Comparison of ENCODE assay signal across 8 cellular contexts in genomic region chr6:122730775-122731386, GRCh38. TPM values are rescaled to one million over a fixed set of nuclear protein-coding genes. Genes with fewer than 3 reads are reported as not detected.
DNase-seq lines count a peak whose midpoint lies in the region; ATAC-seq and TF ChIP-seq lines count a peak whose summit lies in the region.

No MANE protein-coding gene starts in this region.

- H3K36me3 Mint-ChIP-seq in activated naive CD4-positive, alpha-beta T cell treated with anti-CD3 and anti-CD28 coated beads, Interleukin-2, amount 10 ng/mL, durations not matched to agents 7 days and 5 days: no peaks in the 10 kb centered on the region
- H3K36me3 Mint-ChIP-seq in GM23338 (ENCODE audit: low read depth): no peaks in the 10 kb centered on the region
- H3K36me3 Mint-ChIP-seq in activated naive CD8-positive, alpha-beta T cell treated with anti-CD3 and anti-CD28 coated beads, Interleukin-2, amount 50 U/mL, for 24 hours (ENCODE audit: low read depth): no peaks in the 10 kb centered on the region

- H3K9me3 Mint-ChIP-seq in activated naive CD4-positive, alpha-beta T cell treated with anti-CD3 and anti-CD28 coated beads, Interleukin-2, amount 10 ng/mL, durations not matched to agents 7 days and 5 days: no peaks in the 10 kb centered on the region
- no peaks in the 10 kb centered on the region for H3K9me3 Mint-ChIP-seq in GM23338
- no peaks in the 10 kb centered on the region for H3K9me3 Mint-ChIP-seq in activated naive CD8-positive, alpha-beta T cell treated with anti-CD3 and anti-CD28 coated beads, Interleukin-2, amount 50 U/mL, for 24 hours

- no peaks in the 10 kb centered on the region for H3K79me2 ChIP-seq in GM23338 (replicated peaks; ENCODE audit: insufficient read depth)

- H3K4me3 ChIP-seq in GM23338: no peak overlapping the region

- no peak overlapping the region for H2AFZ ChIP-seq in GM23338

- H3K36me3 ChIP-seq in GM23338 (ENCODE audit: insufficient read depth): no peaks in the 10 kb centered on the region

- H3K27me3 ChIP-seq in GM23338 (ENCODE audit: insufficient read depth): no peaks in the 10 kb centered on the region

- DNase-seq in activated naive CD4-positive, alpha-beta T cell treated with anti-CD3 and anti-CD28 coated beads, Interleukin-2, amount 10 ng/mL, durations not matched to agents 7 days and 5 days: peak; percentile 39
- DNase-seq in activated naive CD4-positive, alpha-beta T cell treated with Interleukin-2 at 50 U/mL for 16 hours: no peak
- peak; percentile 67 for DNase-seq in GM23338 (ENCODE audit: low spot score)
- DNase-seq in NCI-H2029 treated with DMSO at 0.1 percent for 48 hours (lab: John Stamatoyannopoulos, UW): peak; percentile 54
- peak; percentile 67 for DNase-seq in astrocyte of the hippocampus (ENCODE audit: low read depth, low spot score)
- DNase-seq in kidney tubule cell (ENCODE audit: low spot score): peak; percentile 56
- no peak for DNase-seq in mesenteric fat pad (ENCODE audit: low spot score)
- DNase-seq in activated naive CD8-positive, alpha-beta T cell treated with anti-CD3 and anti-CD28 coated beads, Interleukin-2, amount 50 U/mL, for 24 hours: no peak

- CTCF ChIA-PET in activated naive CD4-positive, alpha-beta T cell treated with anti-CD3 and anti-CD28 coated beads, Interleukin-2, amount 10 ng/mL, durations not matched to agents 7 days and 5 days (lab: Charles Lee): interaction anchor here (2.0 to 6.1 kb wide), 2 partner anchors 108 to 239 kb away, joined by 7 to 56 read pairs; no protein-coding TSS in a partner anchor

- peak; percentile 19; the same call in 2 of the 3 replicates for ATAC-seq in GM23338
- no peak for ATAC-seq in activated naive CD8-positive, alpha-beta T cell treated with anti-CD3 and anti-CD28 coated beads, Interleukin-2, amount 50 U/mL, for 24 hours

- no peak overlapping the region for H3K4me2 ChIP-seq in GM23338

- H3K27me3 Mint-ChIP-seq in activated naive CD4-positive, alpha-beta T cell treated with anti-CD3 and anti-CD28 coated beads, Interleukin-2, amount 10 ng/mL, durations not matched to agents 7 days and 5 days: peaks cover 9% of the 10 kb centered on the region
- H3K27me3 Mint-ChIP-seq in GM23338 (ENCODE audit: insufficient read depth, low read depth, poor library complexity): peaks cover 2% of the 10 kb centered on the region
- peaks cover 7% of the 10 kb centered on the region for H3K27me3 Mint-ChIP-seq in activated naive CD8-positive, alpha-beta T cell treated with anti-CD3 and anti-CD28 coated beads, Interleukin-2, amount 50 U/mL, for 24 hours

- H3K27ac Mint-ChIP-seq in activated naive CD4-positive, alpha-beta T cell treated with anti-CD3 and anti-CD28 coated beads, Interleukin-2, amount 10 ng/mL, durations not matched to agents 7 days and 5 days: no peak overlapping the region
- no peak overlapping the region for H3K27ac Mint-ChIP-seq in GM23338
- no peak overlapping the region for H3K27ac Mint-ChIP-seq in activated naive CD8-positive, alpha-beta T cell treated with anti-CD3 and anti-CD28 coated beads, Interleukin-2, amount 50 U/mL, for 24 hours

- H3K27ac ChIP-seq in GM23338 (ENCODE audit: low read depth): no peak overlapping the region

- H4K20me1 ChIP-seq in GM23338 (replicated peaks; ENCODE audit: insufficient read depth): no peaks in the 10 kb centered on the region

- H3K4me1 Mint-ChIP-seq in activated naive CD4-positive, alpha-beta T cell treated with anti-CD3 and anti-CD28 coated beads, Interleukin-2, amount 10 ng/mL, durations not matched to agents 7 days and 5 days: no peaks in the 10 kb centered on the region
- H3K4me1 Mint-ChIP-seq in GM23338: peaks cover 35% of the 10 kb centered on the region
- no peaks in the 10 kb centered on the region for H3K4me1 Mint-ChIP-seq in activated naive CD8-positive, alpha-beta T cell treated with anti-CD3 and anti-CD28 coated beads, Interleukin-2, amount 50 U/mL, for 24 hours

- TF ChIP-seq CTCF in GM23338 (conservative IDR thresholded peaks at IDR 0.05; ENCODE audit: low read depth in 2 of 2): peak; percentile 83 to 92

- H3F3A ChIP-seq in GM23338 (replicated peaks; ENCODE audit: low read depth): no peaks in the 10 kb centered on the region

- H3K4me1 ChIP-seq in GM23338 (ENCODE audit: insufficient read depth): peaks cover 25% of the 10 kb centered on the region

- no peaks in the 10 kb centered on the region for H3K9me2 ChIP-seq in GM23338 (ENCODE audit: insufficient read depth)

- no peak overlapping the region for H3K4me3 Mint-ChIP-seq in activated naive CD4-positive, alpha-beta T cell treated with anti-CD3 and anti-CD28 coated beads, Interleukin-2, amount 10 ng/mL, durations not matched to agents 7 days and 5 days
- no peak overlapping the region for H3K4me3 Mint-ChIP-seq in GM23338
- no peak overlapping the region for H3K4me3 Mint-ChIP-seq in activated naive CD8-positive, alpha-beta T cell treated with anti-CD3 and anti-CD28 coated beads, Interleukin-2, amount 50 U/mL, for 24 hours

TF ChIP-seq in GM23338, 12 proteins besides CTCF, POLR2A, EP300 and RAD21:
- TF ChIP-seq NANOG (IDR thresholded peaks at IDR 0.05; ENCODE audit: borderline replicate concordance) (no peak), EZH2phosphoT487 (IDR thresholded peaks at IDR 0.05; ENCODE audit: unreplicated experiment) (no peak)
TF ChIP-seq in GM23338: peak in this region for 0.

RNA-seq across cellular contexts. Expression of gene FABP7, which starts 48.6 kb away (rescaled TPM):
- total RNA-seq in GM23338 (2014; rRNA removed; shearing (Covaris generic)): 5.2 and 6.6 TPM in 2 replicates
- polyA plus RNA-seq in GM23338 (2016; fragmentation: Nextera tagmentation; extraction: Ambion mirVana): 14.5 and 15.7 TPM in 2 replicates
- total RNA-seq in mesenteric fat pad: not detected

RNA-seq across cellular contexts. Expression of gene SMPDL3A, which starts 58.2 kb away (rescaled TPM):
- 3.0 and 6.3 TPM in 2 replicates for total RNA-seq in GM23338 (2014; rRNA removed; shearing (Covaris generic))
- polyA plus RNA-seq in GM23338 (2016; fragmentation: Nextera tagmentation; extraction: Ambion mirVana): 3.5 and 5.1 TPM in 2 replicates
- total RNA-seq in mesenteric fat pad: 7.4 TPM

Comparison
In these comparisons a context has a peak if more than half of its experiments do, and no peak if none do; other contexts are left out.
1. DNase-seq: peak in activated naive CD4-positive, alpha-beta T cell treated with anti-CD3 and anti-CD28 coated beads, Interleukin-2, amount 10 ng/mL, durations not matched to agents 7 days and 5 days (single experiment), GM23338 (single experiment), NCI-H2029 treated with DMSO at 0.1 percent for 48 hours (single experiment), astrocyte of the hippocampus (single experiment) and kidney tubule cell (single experiment); none in activated naive CD4-positive, alpha-beta T cell treated with Interleukin-2 at 50 U/mL for 16 hours (single experiment), mesenteric fat pad (single experiment) and activated naive CD8-positive, alpha-beta T cell treated with anti-CD3 and anti-CD28 coated beads, Interleukin-2, amount 50 U/mL, for 24 hours (single experiment).